In genomic region chr1:207651583-207651982, GRCh38 we compare ENCODE assay signal across 22 cellular contexts.
"Had no signal": no experiment of that assay in that cellular context is flagged by ENCODE, and none has a peak within 500 bp of the region (broad histone marks: within the 10 kb centered on the region; RNA-seq: fewer than 3 reads in every experiment).

No MANE protein-coding gene starts in this region.

- H3K4me3 ChIP-seq: MG63, SJCRH30 had no signal

- H3K9me3 ChIP-seq: MG63, SJCRH30 had no signal

- H3K36me3 ChIP-seq: MG63, SJCRH30 had no signal

- H3K27ac ChIP-seq: HL-60, RWPE1, SJCRH30 had no signal

- H3K27me3 ChIP-seq: SJCRH30 had no signal

- H3K4me1 ChIP-seq: SJCRH30 had no signal

- DNase-seq: Karpas-422, KG1, MG63, NCI-H1092, NCI-H1105 treated with DMSO at 0.1 percent for 48 hours, NCI-H1417 treated with DMSO at 0.1 percent for 48 hours, NCI-H146, NCI-H1694 treated with DMSO at 0.1 percent for 48 hours, NCI-H1930, NCI-H2081, NCI-H2107, NCI-H226, NCI-H446, NCI-H510A, NCI-H524 treated with DMSO at 0.1 percent for 48 hours, NCI-H69, NCI-H774, PC-3, SHP77, SJCRH30 had no signal
